Comparison of ENCODE assay signal across 23 cellular contexts in the genomic region with DNA sequence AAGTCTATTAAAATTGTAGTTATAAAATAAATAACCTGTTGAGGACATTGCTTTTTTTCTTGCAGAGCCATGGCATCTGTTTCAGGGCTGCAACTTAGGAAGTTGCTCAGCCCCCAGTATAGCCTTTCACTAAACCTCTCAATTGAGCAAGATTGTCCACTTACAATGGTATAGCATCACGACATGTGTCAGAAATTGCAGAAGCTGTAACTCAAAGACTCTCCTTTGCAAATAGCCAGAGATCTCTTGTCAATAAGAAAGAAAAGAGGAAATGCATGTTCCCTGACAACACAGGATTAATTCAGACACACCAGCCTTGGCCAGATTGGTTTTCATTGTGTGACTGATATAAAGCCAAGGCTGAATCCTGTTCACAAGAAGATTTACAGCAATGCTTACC. TPM values are rescaled to one million over a fixed set of nuclear protein-coding genes. Genes with fewer than 3 reads are reported as not detected.
DNase-seq lines count a peak whose midpoint lies in the region; ATAC-seq and TF ChIP-seq lines count a peak whose summit lies in the region.
"Had no signal": no experiment of that assay in that cellular context is flagged by ENCODE, and none has a peak within 500 bp of the region (broad histone marks: within the 10 kb centered on the region; RNA-seq: fewer than 3 reads in every experiment).

No MANE protein-coding gene starts in this region.

- H3K4me3 ChIP-seq in NB4 (ENCODE audit: low read depth, low read length), result no peak overlapping the region
- H3K4me3 ChIP-seq: A549 had no signal

- no peak for TF ChIP-seq CTCF in NB4 (IDR thresholded peaks at IDR 0.05; ENCODE audit: low read depth, low read length)

- intact Hi-C loops in left colon (cut with DNase I, micrococcal nuclease), result no loop called here

- peak; percentile 38 for DNase-seq in GF-D8 (lab: John Stamatoyannopoulos, UW)
- peak; percentile 68 for DNase-seq in NB4 (ENCODE audit: low read depth)
- peak; percentile 90 for DNase-seq in SIG-M5 treated with dmso at 0.1 percent for 504 hours (lab: John Stamatoyannopoulos, UW; ENCODE audit: unreplicated experiment)
- no peak for DNase-seq in left colon
- DNase-seq in activated CD4-positive, alpha-beta T cell treated with anti-CD3 and anti-CD28 coated beads for 4 hours, result no peak
- no peak for DNase-seq in NCI-H524 (lab: John Stamatoyannopoulos, UW)
- DNase-seq: COR-L47, DMS153, EL, H9, IMR-90, NCI-H146, NCI-H2081, NCI-H2227 treated with DMSO at 0.1 percent for 48 hours, NCI-H526 treated with DMSO at 0.1 percent for 48 hours, Right ventricle myocardium superior had no signal

- TF ChIP-seq POLR2A in NB4 (IDR thresholded peaks at IDR 0.05; ENCODE audit: extremely low read depth, insufficient read length), result no peak

- ATAC-seq in left colon (peak; percentile 42), HG03025 (IDR thresholded peaks at IDR 0.05; ENCODE audit: low FRiP score, unreplicated experiment) (no peak), GM19463 (IDR thresholded peaks at IDR 0.05; ENCODE audit: unreplicated experiment) (no peak)
- ATAC-seq: A549, Panc1, SK-N-SH treated with all-trans-retinoic acid at 6 μM for 48 hours had no signal

RNA-seq across cellular contexts. Expression of a gene that starts 38.7 kb away (rescaled TPM):
- under 1 TPM; 0.27 to 0.36 TPM for total RNA-seq in left colon
- total RNA-seq: H9, HT1080, IMR-90, LHCN-M2 had no signal

Comparison
In these comparisons a context has a peak if more than half of its experiments do, and no peak if none do; other contexts are left out.
1. DNase-seq: peak in GF-D8 (single experiment), NB4 (single experiment) and SIG-M5 treated with dmso at 0.1 percent for 504 hours (single experiment); none in left colon (0 of 2), activated CD4-positive, alpha-beta T cell treated with anti-CD3 and anti-CD28 coated beads for 4 hours (0 of 2) and NCI-H524 (0 of 2).